ENCODE assay signal across 6 cellular contexts in the genomic region with DNA sequence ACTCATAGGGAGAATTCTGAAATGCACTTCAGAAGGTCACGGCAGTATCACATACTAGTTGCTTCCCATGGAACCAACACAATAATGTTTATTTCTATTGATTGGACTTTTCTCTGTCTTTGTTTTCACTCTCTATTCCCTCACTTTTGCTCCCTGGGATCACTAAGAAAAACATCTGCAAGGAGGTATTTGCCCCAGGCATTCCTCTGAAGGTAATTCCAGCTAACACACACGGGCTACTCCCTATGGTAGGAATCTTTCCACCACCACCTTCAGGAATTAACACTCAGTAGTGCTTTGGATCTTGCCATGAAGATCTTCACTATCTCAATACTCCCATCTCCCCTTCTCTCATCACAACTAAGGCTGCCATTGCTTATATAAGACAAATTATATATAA.
"Had no signal": no experiment of that assay in that cellular context is flagged by ENCODE, and none has a peak within 500 bp of the region (broad histone marks: within the 10 kb centered on the region; RNA-seq: fewer than 3 reads in every experiment).

No MANE protein-coding gene starts in this region.

- H3K27ac Mint-ChIP-seq: IgD-negative memory B cell had no signal

- H3K36me3 Mint-ChIP-seq: IgD-negative memory B cell had no signal

- H3K9me3 Mint-ChIP-seq: IgD-negative memory B cell had no signal

- ATAC-seq: HepG2, K562 had no signal

- H3K27me3 Mint-ChIP-seq: IgD-negative memory B cell had no signal

- H3K4me1 Mint-ChIP-seq: IgD-negative memory B cell had no signal

- H3K27ac ChIP-seq: HL-60 had no signal

- H3K4me3 ChIP-seq: K562 had no signal

- DNase-seq: IMR-90, KBM-7 had no signal

- H3K4me3 Mint-ChIP-seq: IgD-negative memory B cell had no signal
